Comparison of ENCODE assay signal across 15 cellular contexts in genomic region chr14:80464531-80465149, GRCh38.
"Had no signal": no experiment of that assay in that cellular context is flagged by ENCODE, and none has a peak within 500 bp of the region (broad histone marks: within the 10 kb centered on the region; RNA-seq: fewer than 3 reads in every experiment).

No MANE protein-coding gene starts in this region.

- ATAC-seq: activated CD8-positive, alpha-beta memory T cell treated with anti-CD3 and anti-CD28 coated beads, Interleukin-2, amount 10 ng/mL, durations not matched to agents 7 days and 5 days; body of pancreas; effector memory CD8-positive, alpha-beta T cell; stimulated activated naive B cell treated with anti-CD40 and anti-IgM and Interleukin-4, amounts not matched to agents 10 μg/mL and 1 μg/mL and 100 μg/mL, for 72 hours had no signal

- H3K36me3 ChIP-seq: left ventricle myocardium inferior, thoracic aorta, upper lobe of left lung had no signal

- DNase-seq: activated B cell treated with CpG ODN at 0.5 μM for 24 hours; activated CD4-positive, alpha-beta memory T cell treated with anti-CD3 and anti-CD28 coated beads, Interleukin-2, amount 10 ng/mL, durations not matched to agents 7 days and 5 days; activated CD4-positive, alpha-beta T cell treated with anti-CD3 and anti-CD28 coated beads for 4 hours; activated CD8-positive, alpha-beta memory T cell treated with anti-CD3 and anti-CD28 coated beads, Interleukin-2, amount 10 ng/mL, durations not matched to agents 7 days and 5 days; activated naive CD8-positive, alpha-beta T cell treated with anti-CD3 and anti-CD28 coated beads for 36 hours; amniotic stem cell; body of pancreas; dermis blood vessel endothelial cell; effector memory CD8-positive, alpha-beta T cell; hippocampal formation; left ventricle myocardium inferior; stimulated activated naive B cell treated with anti-CD40 and anti-IgM and Interleukin-4, amounts not matched to agents 10 μg/mL and 1 μg/mL and 100 μg/mL, for 72 hours; T-helper 2 cell; upper lobe of left lung had no signal

- H3K27me3 ChIP-seq: body of pancreas, upper lobe of left lung had no signal

- H3K4me3 ChIP-seq: body of pancreas, left ventricle myocardium inferior, thoracic aorta, upper lobe of left lung had no signal

- H3K9me3 ChIP-seq: body of pancreas, thoracic aorta, upper lobe of left lung had no signal

- H3K27ac ChIP-seq: body of pancreas, left ventricle myocardium inferior, thoracic aorta, upper lobe of left lung had no signal
